24 cellular contexts compared by ENCODE assay signal in genomic region chr6:29561091-29561490, GRCh38. TPM values are rescaled to one million over a fixed set of nuclear protein-coding genes. Genes with fewer than 3 reads are reported as not detected.
"Had no signal": no experiment of that assay in that cellular context is flagged by ENCODE, and none has a peak within 500 bp of the region (broad histone marks: within the 10 kb centered on the region; RNA-seq: fewer than 3 reads in every experiment).

No MANE protein-coding gene starts in this region.

- H3K4me3 Mint-ChIP-seq: activated CD4-positive, alpha-beta T cell treated with anti-CD3 and anti-CD28 coated beads, Interleukin-2, amount 10 ng/mL, durations not matched to agents 24 days and 14 days; dendritic cell treated with granulocyte-macrophage colony-stimulating factor and Interleukin-4, amounts not matched to agents 40 ng/mL and 50 ng/mL, for 4 days; memory B cell; nephron progenitor cell; T-cell; T-helper 2 cell treated with Interferon-gamma antibody and Interleukin-4, amounts not matched to agents 5 μg/mL and 100 μg/mL, for 36 hours; type B pancreatic cell had no signal

- ATAC-seq: activated CD4-positive, CD25-positive, alpha-beta regulatory T cell treated with anti-CD3 and anti-CD28 coated beads, Interleukin-2, amount 50 U/mL, for 24 hours; esophagus mucosa; left ventricle myocardium superior; psoas muscle; right cardiac atrium; T-cell had no signal

- H3K27ac ChIP-seq: psoas muscle, vagina, VCaP had no signal

- H3K9me3 Mint-ChIP-seq: activated CD4-positive, alpha-beta T cell treated with anti-CD3 and anti-CD28 coated beads, Interleukin-2, amount 10 ng/mL, durations not matched to agents 24 days and 14 days; dendritic cell treated with granulocyte-macrophage colony-stimulating factor and Interleukin-4, amounts not matched to agents 40 ng/mL and 50 ng/mL, for 4 days; memory B cell; T-cell; T-helper 2 cell treated with Interferon-gamma antibody and Interleukin-4, amounts not matched to agents 5 μg/mL and 100 μg/mL, for 36 hours; type B pancreatic cell had no signal

- H3K4me1 ChIP-seq: psoas muscle, vagina had no signal

- H3K9me3 ChIP-seq: pancreas, psoas muscle, vagina had no signal

- H3K27ac Mint-ChIP-seq: activated CD4-positive, alpha-beta T cell treated with anti-CD3 and anti-CD28 coated beads, Interleukin-2, amount 10 ng/mL, durations not matched to agents 24 days and 14 days; dendritic cell treated with granulocyte-macrophage colony-stimulating factor and Interleukin-4, amounts not matched to agents 40 ng/mL and 50 ng/mL, for 4 days; memory B cell; nephron progenitor cell; T-cell; T-helper 2 cell treated with Interferon-gamma antibody and Interleukin-4, amounts not matched to agents 5 μg/mL and 100 μg/mL, for 36 hours; type B pancreatic cell had no signal

- DNase-seq: activated CD4-positive, alpha-beta T cell treated with anti-CD3 and anti-CD28 coated beads, Interleukin-2, amount 10 ng/mL, durations not matched to agents 24 days and 14 days; activated T-cell treated with anti-CD3 and anti-CD28 coated beads, Interleukin-2, amount 50 U/mL, for 1 hour; effector memory CD4-positive, alpha-beta T cell; glutamatergic neuron; hippocampal formation; left ventricle myocardium superior; nephron progenitor cell; psoas muscle; right cardiac atrium; stimulated activated CD4-positive, alpha-beta T cell treated with anti-CD3 and anti-CD28 coated beads, Interleukin-12 subunit alpha, Interleukin-12 subunit beta, amount 100 ng/mL, for 4 hours; T-cell had no signal

- H3K36me3 Mint-ChIP-seq: memory B cell, T-cell, type B pancreatic cell had no signal

- H3K4me3 ChIP-seq: pancreas, psoas muscle, vagina had no signal

- H3K27me3 ChIP-seq: pancreas, vagina had no signal

- FAIRE-seq: pancreas had no signal

- H3K36me3 ChIP-seq: pancreas, vagina had no signal

RNA-seq across cellular contexts. Expression of gene UBD, which starts 1.6 kb away (rescaled TPM):
- total RNA-seq: cardiac septum, left ventricle myocardium superior, mononuclear cell, right cardiac atrium, vagina had no signal

RNA-seq across cellular contexts. Expression of gene OR2H2, which starts 23.8 kb away (rescaled TPM):
- total RNA-seq: activated CD4-positive, alpha-beta T cell treated with anti-CD3 and anti-CD28 coated beads, Interleukin-2, amount 10 ng/mL, durations not matched to agents 24 days and 14 days; cardiac septum; esophagus mucosa; left ventricle myocardium superior; pancreas; psoas muscle; right cardiac atrium; skeletal muscle tissue; T-cell; temporal lobe; vagina had no signal
- polyA plus RNA-seq: pancreas, psoas muscle, right cardiac atrium had no signal
